18 cellular contexts compared by ENCODE assay signal in the genomic region with DNA sequence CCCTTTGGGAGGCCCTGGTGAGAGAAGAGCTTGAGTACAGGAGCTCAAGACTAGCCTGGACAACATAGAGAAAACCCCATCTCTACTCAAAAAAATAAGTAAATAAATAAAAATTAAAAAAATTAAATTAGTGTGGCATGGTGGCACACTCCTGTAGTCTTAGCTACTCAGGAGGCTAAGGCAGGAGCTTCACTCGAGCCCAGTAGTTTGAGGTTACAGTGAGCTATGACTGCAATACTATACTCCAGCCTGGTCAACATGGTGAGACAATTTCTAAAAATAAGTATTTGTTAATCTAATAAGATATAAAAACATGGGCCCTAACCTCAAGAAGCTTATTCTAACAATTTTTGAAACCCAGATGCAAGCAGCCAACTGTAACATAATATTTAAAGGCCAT. TPM values are rescaled to one million over a fixed set of nuclear protein-coding genes. Genes with fewer than 3 reads are reported as not detected.
A peak's percentile ranks its signal among the peaks of the same experiment; 100 is the strongest.
DNase-seq lines count a peak whose midpoint lies in the region; ATAC-seq and TF ChIP-seq lines count a peak whose summit lies in the region.
"Had no signal": no experiment of that assay in that cellular context is flagged by ENCODE, and none has a peak within 500 bp of the region (broad histone marks: within the 10 kb centered on the region; RNA-seq: fewer than 3 reads in every experiment).

No MANE protein-coding gene starts in this region.

- TF ChIP-seq POLR2A in IMR-90 (IDR thresholded peaks at IDR 0.05; ENCODE audit: low read depth, low read length) (no peak), thyroid gland (IDR thresholded peaks at IDR 0.05) (no peak)

- no peak overlapping the region for H4K91ac ChIP-seq in IMR-90 (ENCODE audit: insufficient read depth, low read depth, low read length)

- H2AK9ac ChIP-seq in IMR-90 (replicated peaks; ENCODE audit: low read depth, low read length, poor library complexity): no peak overlapping the region

- TF ChIP-seq EP300 in SK-N-SH (IDR thresholded peaks at IDR 0.05; ENCODE audit: borderline replicate concordance in 1 of 2, low read depth in 1 of 2, low read length in 1 of 2): no peak

- H2AFZ ChIP-seq in SK-N-SH (ENCODE audit: low read depth) (no peak overlapping the region), IMR-90 (replicated peaks; ENCODE audit: low read length, poor library complexity) (no peak overlapping the region), neural progenitor cell (replicated peaks) (no peak overlapping the region)

- no peak overlapping the region for H2BK15ac ChIP-seq in IMR-90 (ENCODE audit: low read depth, low read length)

- no peak overlapping the region for H2BK120ac ChIP-seq in IMR-90 (ENCODE audit: low read depth, low read length)

- intact Hi-C loops in IMR-90 (cut with micrococcal nuclease): no loop called here
- intact Hi-C loops in thyroid gland (cut with DNase I): no loop called here

- H3K27me3 ChIP-seq in SK-N-SH (ENCODE audit: insufficient read depth) (no peaks in the 10 kb centered on the region), IMR-90 (ENCODE audit: control insufficient read depth, insufficient read depth, low read length) (no peaks in the 10 kb centered on the region), endodermal cell (ENCODE audit: control insufficient read depth, insufficient read depth, low read length, poor library complexity, severe bottlenecking) (no peaks in the 10 kb centered on the region), neural progenitor cell (no peaks in the 10 kb centered on the region), thyroid gland (no peaks in the 10 kb centered on the region)
- H3K27me3 ChIP-seq: BLaER1 had no signal

- no peaks in the 10 kb centered on the region for H3K9me3 Mint-ChIP-seq in endodermal cell
- no peaks in the 10 kb centered on the region for H3K9me3 Mint-ChIP-seq in neural progenitor cell
- H3K9me3 Mint-ChIP-seq in effector memory CD8-positive, alpha-beta T cell: no peaks in the 10 kb centered on the region
- H3K9me3 Mint-ChIP-seq: IgD-negative memory B cell had no signal

- 89% methylated on average over 1 of the region's 1 CpG for WGBS in SK-N-SH (ENCODE audit: low lambda C conversion rate)
- whole genome bisulfite sequencing in IMR-90 (ENCODE audit: extremely low coverage in 2 of 2, insufficient read length in 1 of 2), 2 experiments: no CpG with 5 or more reads among the region's 1 CpG
- WGBS in endodermal cell (ENCODE audit: insufficient coverage in 1 of 2, insufficient read length in 1 of 2), 2 experiments: 94% methylated on average over 1 of the region's 1 CpG; no CpG with 5 or more reads in 1 of the 2 experiments
- 87 to 93% methylated on average over 1 of the region's 1 CpG for whole genome bisulfite sequencing in thyroid gland, 2 donors

- H3K4me1 Mint-ChIP-seq in endodermal cell (peaks cover 30% of the 10 kb centered on the region), neural progenitor cell (peaks cover 8% of the 10 kb centered on the region)
- peaks cover 35 to 65% of the 10 kb centered on the region in 2 donors for H3K4me1 Mint-ChIP-seq in effector memory CD8-positive, alpha-beta T cell (ENCODE audit: low read depth in 2 of 2)

- no peak overlapping the region for H3K56ac ChIP-seq in IMR-90 (ENCODE audit: extremely low read depth, insufficient read depth, low read length)

- no peak overlapping the region for H4K8ac ChIP-seq in IMR-90 (ENCODE audit: low read depth in 2 of 2, low read length in 2 of 2)

- no peak overlapping the region for H3K14ac ChIP-seq in IMR-90 (replicated peaks; ENCODE audit: low read depth, low read length)

- H3K4me1 ChIP-seq in SK-N-SH (ENCODE audit: control insufficient read depth in 1 of 2, insufficient read depth in 2 of 2, low read depth in 1 of 2, low read length in 1 of 2) (no peaks in the 10 kb centered on the region; a peak in 2 of 4 replicates), IMR-90 (ENCODE audit: control insufficient read depth, insufficient read depth, low read length) (peaks cover 6% of the 10 kb centered on the region; the same call in 1 of the 2 replicates), endodermal cell (ENCODE audit: control insufficient read depth, insufficient read depth, low read length) (no peaks in the 10 kb centered on the region), neural progenitor cell (peaks cover 36% of the 10 kb centered on the region), thyroid gland (peaks cover 26 to 32% of the 10 kb centered on the region in 2 donors)
- H3K4me1 ChIP-seq: Caco-2 had no signal

- TF ChIP-seq CTCF in SK-N-SH (IDR thresholded peaks at IDR 0.05) (no peak), IMR-90 (conservative IDR thresholded peaks at IDR 0.05; ENCODE audit: low read depth, low read length) (no peak), endodermal cell (conservative IDR thresholded peaks at IDR 0.05) (no peak), neural progenitor cell (IDR thresholded peaks at IDR 0.05) (no peak), thyroid gland (IDR thresholded peaks at IDR 0.05) (no peak)

- TF ChIP-seq RAD21 in SK-N-SH (IDR thresholded peaks at IDR 0.05; ENCODE audit: low read length): no peak
- no peak for TF ChIP-seq RAD21 in IMR-90 (IDR thresholded peaks at IDR 0.05; ENCODE audit: low read length)

- H3K9me3 ChIP-seq in SK-N-SH (no peaks in the 10 kb centered on the region), IMR-90 (ENCODE audit: control insufficient read depth, insufficient read depth, low read length) (no peaks in the 10 kb centered on the region), endodermal cell (ENCODE audit: control insufficient read depth, low read length) (no peaks in the 10 kb centered on the region), neural progenitor cell (ENCODE audit: low read depth) (no peaks in the 10 kb centered on the region), thyroid gland (no peaks in the 10 kb centered on the region)
- H3K9me3 ChIP-seq: BLaER1, Caco-2 had no signal

- H3K9me1 ChIP-seq in IMR-90 (ENCODE audit: insufficient read depth, low read length): peaks cover 2% of the 10 kb centered on the region

- no peaks in the 10 kb centered on the region for H3K27me3 Mint-ChIP-seq in endodermal cell (ENCODE audit: insufficient read depth)
- no peaks in the 10 kb centered on the region for H3K27me3 Mint-ChIP-seq in neural progenitor cell (ENCODE audit: insufficient read depth, low read depth)
- no peaks in the 10 kb centered on the region for H3K27me3 Mint-ChIP-seq in effector memory CD8-positive, alpha-beta T cell
- H3K27me3 Mint-ChIP-seq: IgD-negative memory B cell had no signal

- no peak overlapping the region for H3K23ac ChIP-seq in IMR-90 (ENCODE audit: low read depth, low read length)

- H2BK5ac ChIP-seq in IMR-90 (ENCODE audit: low read depth, low read length, poor library complexity, severe bottlenecking): no peak overlapping the region

- H3K4me3 Mint-ChIP-seq in endodermal cell (no peak overlapping the region), neural progenitor cell (no peak overlapping the region)
- no peak overlapping the region for H3K4me3 Mint-ChIP-seq in effector memory CD8-positive, alpha-beta T cell
- H3K4me3 Mint-ChIP-seq: IgD-negative memory B cell had no signal

- H3K4ac ChIP-seq in IMR-90 (ENCODE audit: low read depth, low read length): no peak overlapping the region

- no peak overlapping the region for H4K5ac ChIP-seq in IMR-90 (ENCODE audit: low read depth, low read length)

- H3K79me2 ChIP-seq in SK-N-SH (ENCODE audit: insufficient read depth): peaks cover 100% of the 10 kb centered on the region
- peaks cover 100% of the 10 kb centered on the region for H3K79me2 ChIP-seq in neural progenitor cell (ENCODE audit: low read depth)

- ATAC-seq in SK-N-SH treated with all-trans-retinoic acid at 6 μM for 48 hours (peak; percentile 44; the same call in 1 of the 3 replicates), IMR-90 (ENCODE audit: low read depth) (peak; percentile 29; the same call in 1 of the 2 replicates)
- no peak for ATAC-seq in effector memory CD8-positive, alpha-beta T cell (replicated peaks)

- H4K20me1 ChIP-seq in SK-N-SH (ENCODE audit: insufficient read depth): peaks cover 81% of the 10 kb centered on the region
- H4K20me1 ChIP-seq in IMR-90 (ENCODE audit: insufficient read depth, low read length): peaks cover 53% of the 10 kb centered on the region
- peaks cover 100% of the 10 kb centered on the region for H4K20me1 ChIP-seq in neural progenitor cell (ENCODE audit: low read depth)

- H3F3A ChIP-seq in SK-N-SH (replicated peaks; ENCODE audit: insufficient read depth) (peaks cover 7% of the 10 kb centered on the region), neural progenitor cell (ENCODE audit: low read depth) (peaks cover 7% of the 10 kb centered on the region)

- dilution Hi-C loops in IMR-90 (cut with HindIII; ENCODE audit: low sequenced_read_pairs, unreplicated experiment): no loop called here

- peaks cover 19% of the 10 kb centered on the region for H3K36me3 Mint-ChIP-seq in endodermal cell (ENCODE audit: low read depth)
- peaks cover 41% of the 10 kb centered on the region for H3K36me3 Mint-ChIP-seq in neural progenitor cell
- H3K36me3 Mint-ChIP-seq in effector memory CD8-positive, alpha-beta T cell (ENCODE audit: insufficient read depth): peaks cover 7% of the 10 kb centered on the region

- CTCF ChIA-PET in SK-N-SH (lab: Yijun Ruan, JAX): interaction anchor here (0.8 to 1.3 kb wide), 3 partner anchors 8 to 58 kb away, joined by 3 to 4 read pairs (median 4); no protein-coding TSS in a partner anchor
- CTCF ChIA-PET in IMR-90 (lab: Yijun Ruan, JAX): interaction anchor here (0.6 kb wide), 1 partner anchor 168 kb away, joined by 3 read pairs; no protein-coding TSS in a partner anchor

- BruUV-seq in IMR-90 (replicated peaks; lab: Mats Ljungman, UMichigan): no TSS peak

- no peak overlapping the region for H3K4me3 ChIP-seq in SK-N-SH (ENCODE audit: low read depth in 2 of 2, low read length in 1 of 2)
- no peak overlapping the region for H3K4me3 ChIP-seq in IMR-90 (ENCODE audit: insufficient read depth, low read depth, low read length)
- no peak overlapping the region for H3K4me3 ChIP-seq in endodermal cell (ENCODE audit: low read length)
- H3K4me3 ChIP-seq in neural progenitor cell: no peak overlapping the region
- H3K4me3 ChIP-seq in thyroid gland (replicated peaks in 1 of 3): no peak overlapping the region
- H3K4me3 ChIP-seq: BLaER1 had no signal

- H2AK5ac ChIP-seq in IMR-90 (ENCODE audit: low read depth, low read length): no peak overlapping the region

- DNase-seq in SK-N-SH: no peak
- peak; percentile 31 for DNase-seq in IMR-90
- no peak for DNase-seq in endodermal cell
- no peak for DNase-seq in neural progenitor cell (ENCODE audit: low spot score)
- DNase-seq in Kasumi-1 (lab: John Stamatoyannopoulos, UW): no peak
- no peak for DNase-seq in effector memory CD8-positive, alpha-beta T cell
- DNase-seq in thyroid gland: no peak
- DNase-seq: Caco-2; DMS53; HCEC 1CT; NCI-H146; NCI-H2227 treated with DMSO at 0.1 percent for 48 hours; NCI-H526 treated with DMSO at 0.1 percent for 48 hours; NK-92 treated with Interleukin-12 subunit alpha and Interleukin-12 subunit beta, amount 100 ng/mL, for 24 hours had no signal

- H3K4me2 ChIP-seq in SK-N-SH: no peak overlapping the region
- no peak overlapping the region for H3K4me2 ChIP-seq in IMR-90 (ENCODE audit: low read depth, low read length)
- H3K4me2 ChIP-seq in neural progenitor cell: no peak overlapping the region
- H3K4me2 ChIP-seq: BLaER1 had no signal

- in situ Hi-C loops in IMR-90 (cut with MboI; ENCODE audit: low sequenced_read_pairs): no loop called here

- peaks cover 54 to 66% of the 10 kb centered on the region in 2 experiments for H3K79me1 ChIP-seq in IMR-90 (ENCODE audit: low read depth in 1 of 2, low read length in 2 of 2)

- POLR2A ChIA-PET in SK-N-SH (lab: Yijun Ruan, JAX) (no interaction called here), IMR-90 (lab: Charles Lee; ENCODE audit: unreplicated experiment) (no interaction called here)

- no peak overlapping the region for H3K18ac ChIP-seq in IMR-90 (ENCODE audit: low read depth, low read length)

- no peak overlapping the region for H3K9ac ChIP-seq in SK-N-SH
- no peak overlapping the region for H3K9ac ChIP-seq in IMR-90 (ENCODE audit: low read depth, low read length)
- H3K9ac ChIP-seq in endodermal cell (ENCODE audit: extremely low read depth, low read length, poor library complexity, severe bottlenecking): no peak overlapping the region
- no peak overlapping the region for H3K9ac ChIP-seq in neural progenitor cell
- H3K9ac ChIP-seq: BLaER1 had no signal

- H3K27ac ChIP-seq in SK-N-SH (ENCODE audit: low read depth in 2 of 2, low read length in 1 of 2): no peak overlapping the region
- no peak overlapping the region for H3K27ac ChIP-seq in IMR-90 (ENCODE audit: insufficient read depth, low read length)
- no peak overlapping the region for H3K27ac ChIP-seq in endodermal cell (ENCODE audit: low read depth, low read length)
- H3K27ac ChIP-seq in neural progenitor cell: peak overlapping the region; percentile 2
- peak overlapping the region in 1 of 3 donors; percentile 37 for H3K27ac ChIP-seq in thyroid gland
- H3K27ac ChIP-seq: 22Rv1, BLaER1 had no signal

- no peaks in the 10 kb centered on the region for H3K9me2 ChIP-seq in SK-N-SH

- no peak overlapping the region for H2BK20ac ChIP-seq in IMR-90 (ENCODE audit: low read depth, low read length)

- H3K36me3 ChIP-seq in SK-N-SH (replicated peaks in 1 of 2; ENCODE audit: control insufficient read depth in 1 of 2, insufficient read depth in 2 of 2, low read length in 1 of 2) (peaks cover 19 to 43% of the 10 kb centered on the region in 2 experiments), IMR-90 (ENCODE audit: control insufficient read depth, insufficient read depth, low read length) (peaks cover 5% of the 10 kb centered on the region), endodermal cell (ENCODE audit: control insufficient read depth, insufficient read depth, low read length) (peaks cover 54% of the 10 kb centered on the region), neural progenitor cell (peaks cover 6% of the 10 kb centered on the region), thyroid gland (no peaks in the 10 kb centered on the region)

- H3K27ac Mint-ChIP-seq in endodermal cell (peak overlapping the region; percentile 70), neural progenitor cell (no peak overlapping the region)
- H3K27ac Mint-ChIP-seq in effector memory CD8-positive, alpha-beta T cell: no peak overlapping the region

RNA-seq across cellular contexts. Expression of gene RNF38, which starts 7.6 kb away (rescaled TPM):
- 9.5 and 11.8 TPM in 2 replicates for polyA plus RNA-seq in SK-N-SH (2012; rRNA removed)
- polyA plus RNA-seq in SK-N-SH (2012; cell fraction: cytosol; rRNA removed): 13.2 and 13.5 TPM in 2 replicates
- 9.2 and 17.2 TPM in 2 replicates for polyA plus RNA-seq in SK-N-SH (2012; cell fraction: nucleus; rRNA removed)
- total RNA-seq in IMR-90 (2012; rRNA removed): 8.8 and 11.9 TPM in 2 replicates
- 11.2 and 13.9 TPM in 2 replicates for polyA plus RNA-seq in IMR-90 (2012; rRNA removed)
- 2.2 and 6.6 TPM in 2 replicates for polyA plus RNA-seq in IMR-90 (2012; cell fraction: cytosol; rRNA removed)
- polyA plus RNA-seq in IMR-90 (2012; cell fraction: nucleus; rRNA removed; ENCODE audit: low replicate concordance): 7.7 and 15.6 TPM in 2 replicates
- total RNA-seq in endodermal cell: 10 to 100 TPM; 47.5 to 49.7 TPM
- polyA plus RNA-seq in endodermal cell (2013, experiment 1 of 2): 51.3 TPM
- 43.0 TPM for polyA plus RNA-seq in endodermal cell (2013, experiment 2 of 2)
- 49.8 and 63.8 TPM in 2 replicates for total RNA-seq in neural progenitor cell (ENCODE audit: low replicate concordance)
- total RNA-seq in thyroid gland: 10 to 100 TPM; 36.9 to 61.4 (median 41.9) TPM
